Comparison of ENCODE assay signal across 1 cellular context in genomic region chr19:44949550-44949949, GRCh38.
TF ChIP-seq lines count a peak whose summit lies in the region.

No MANE protein-coding gene starts in this region.

TF ChIP-seq in HepG2, 621 proteins besides CTCF, POLR2A, EP300 and RAD21:
- no peak for TF ChIP-seq SRF (IDR thresholded peaks at IDR 0.05; ENCODE audit: low read depth, low read length)
- TF ChIP-seq ZNF564 (CRISPR knock-in tag; IDR thresholded peaks at IDR 0.05) = no peak
- no peak for TF ChIP-seq ARNT (IDR thresholded peaks at IDR 0.05)
- TF ChIP-seq KLF6 (CRISPR knock-in tag; IDR thresholded peaks at IDR 0.05) = no peak
- no peak for TF ChIP-seq ZNF17 (CRISPR knock-in tag; IDR thresholded peaks at IDR 0.05)
- no peak for TF ChIP-seq ZNF850 (CRISPR knock-in tag; conservative IDR thresholded peaks at IDR 0.05)
- no peak for TF ChIP-seq SIN3B (IDR thresholded peaks at IDR 0.05; ENCODE audit: low read length)
- no peak for TF ChIP-seq TEF (CRISPR knock-in tag; IDR thresholded peaks at IDR 0.05)
- TF ChIP-seq PAWR (CRISPR knock-in tag; IDR thresholded peaks at IDR 0.05; ENCODE audit: borderline replicate concordance) = no peak
TF ChIP-seq in HepG2: peak in this region for 0.
